In genomic region chr1:41874903-41875411, GRCh38 we compare ENCODE assay signal across 13 cellular contexts. TPM values are rescaled to one million over a fixed set of nuclear protein-coding genes. Genes with fewer than 3 reads are reported as not detected.
DNase-seq lines count a peak whose midpoint lies in the region; ATAC-seq and TF ChIP-seq lines count a peak whose summit lies in the region.
"Had no signal": no experiment of that assay in that cellular context is flagged by ENCODE, and none has a peak within 500 bp of the region (broad histone marks: within the 10 kb centered on the region; RNA-seq: fewer than 3 reads in every experiment).

No MANE protein-coding gene starts in this region.

- H3K4me3 Mint-ChIP-seq in osteocyte (ENCODE audit: unreplicated experiment), result no peak overlapping the region
- H3K4me3 Mint-ChIP-seq: activated CD4-positive, alpha-beta memory T cell treated with anti-CD3 and anti-CD28 coated beads, Interleukin-2, amount 10 ng/mL, durations not matched to agents 7 days and 5 days; activated T-cell treated with anti-CD3 and anti-CD28 coated beads, Interleukin-2, amount 50 U/mL, for 72 hours; nephron progenitor cell had no signal

- in situ Hi-C loops in G401 (cut with HindIII; ENCODE audit: low sequenced_read_pairs), result no loop called here

- H3K36me3 Mint-ChIP-seq in osteocyte (ENCODE audit: unreplicated experiment), result no peaks in the 10 kb centered on the region

- no peak for TF ChIP-seq CTCF in osteocyte (IDR thresholded peaks at IDR 0.05)

- intact Hi-C loops in left cardiac atrium (cut with DNase I), result loop anchor here in 1 of 2 donors (5.0 kb wide), 1 partner anchor 33 kb away; no protein-coding TSS in a partner anchor

- no peaks in the 10 kb centered on the region for H3K27me3 Mint-ChIP-seq in osteocyte (ENCODE audit: unreplicated experiment)
- H3K27me3 Mint-ChIP-seq: activated CD4-positive, alpha-beta memory T cell treated with anti-CD3 and anti-CD28 coated beads, Interleukin-2, amount 10 ng/mL, durations not matched to agents 7 days and 5 days had no signal

- no peaks in the 10 kb centered on the region for H3K9me3 Mint-ChIP-seq in osteocyte (ENCODE audit: unreplicated experiment)
- H3K9me3 Mint-ChIP-seq: activated CD4-positive, alpha-beta memory T cell treated with anti-CD3 and anti-CD28 coated beads, Interleukin-2, amount 10 ng/mL, durations not matched to agents 7 days and 5 days; activated T-cell treated with anti-CD3 and anti-CD28 coated beads, Interleukin-2, amount 50 U/mL, for 72 hours; nephron progenitor cell had no signal

- peak overlapping the region; percentile 15 for H3K27ac Mint-ChIP-seq in osteocyte (ENCODE audit: unreplicated experiment)
- H3K27ac Mint-ChIP-seq: activated CD4-positive, alpha-beta memory T cell treated with anti-CD3 and anti-CD28 coated beads, Interleukin-2, amount 10 ng/mL, durations not matched to agents 7 days and 5 days had no signal

- ATAC-seq in SK-N-SH treated with all-trans-retinoic acid at 6 μM for 48 hours (peak; percentile 56), left cardiac atrium (peak; percentile 66 to 80), GM19328 (IDR thresholded peaks at IDR 0.05; ENCODE audit: unreplicated experiment) (no peak)
- ATAC-seq: activated T-cell treated with anti-CD3 and anti-CD28 coated beads, Interleukin-2, amount 50 U/mL, for 72 hours; PC-3 had no signal

- H3K4me1 Mint-ChIP-seq in osteocyte (ENCODE audit: unreplicated experiment), result peaks cover 11% of the 10 kb centered on the region

- DNase-seq in G401 (ENCODE audit: low spot score), result peak; percentile 76
- no peak for DNase-seq in left cardiac atrium
- DNase-seq in osteocyte (ENCODE audit: extremely low spot score, unreplicated experiment), result no peak
- DNase-seq in NCI-H345 (lab: John Stamatoyannopoulos, UW), result no peak
- DNase-seq in stimulated activated CD4-positive, alpha-beta T cell treated with anti-CD3 and anti-CD28 coated beads, Interleukin-2, amount 100 ng/mL, for 24 hours, result no peak
- DNase-seq in DMS53 treated with DMSO at 0.1 percent for 48 hours (lab: John Stamatoyannopoulos, UW; ENCODE audit: unreplicated experiment), result no peak
- DNase-seq: activated CD4-positive, alpha-beta memory T cell treated with anti-CD3 and anti-CD28 coated beads, Interleukin-2, amount 10 ng/mL, durations not matched to agents 7 days and 5 days; activated T-cell treated with anti-CD3 and anti-CD28 coated beads, Interleukin-2, amount 50 U/mL, for 72 hours; cerebellar nuclear complex; nephron progenitor cell; PC-3 had no signal

TF ChIP-seq in SK-N-SH treated with all-trans-retinoic acid at 6 μM for 48 hours, 23 proteins besides CTCF, POLR2A, EP300 and RAD21:
- TF ChIP-seq, protein P1, sequence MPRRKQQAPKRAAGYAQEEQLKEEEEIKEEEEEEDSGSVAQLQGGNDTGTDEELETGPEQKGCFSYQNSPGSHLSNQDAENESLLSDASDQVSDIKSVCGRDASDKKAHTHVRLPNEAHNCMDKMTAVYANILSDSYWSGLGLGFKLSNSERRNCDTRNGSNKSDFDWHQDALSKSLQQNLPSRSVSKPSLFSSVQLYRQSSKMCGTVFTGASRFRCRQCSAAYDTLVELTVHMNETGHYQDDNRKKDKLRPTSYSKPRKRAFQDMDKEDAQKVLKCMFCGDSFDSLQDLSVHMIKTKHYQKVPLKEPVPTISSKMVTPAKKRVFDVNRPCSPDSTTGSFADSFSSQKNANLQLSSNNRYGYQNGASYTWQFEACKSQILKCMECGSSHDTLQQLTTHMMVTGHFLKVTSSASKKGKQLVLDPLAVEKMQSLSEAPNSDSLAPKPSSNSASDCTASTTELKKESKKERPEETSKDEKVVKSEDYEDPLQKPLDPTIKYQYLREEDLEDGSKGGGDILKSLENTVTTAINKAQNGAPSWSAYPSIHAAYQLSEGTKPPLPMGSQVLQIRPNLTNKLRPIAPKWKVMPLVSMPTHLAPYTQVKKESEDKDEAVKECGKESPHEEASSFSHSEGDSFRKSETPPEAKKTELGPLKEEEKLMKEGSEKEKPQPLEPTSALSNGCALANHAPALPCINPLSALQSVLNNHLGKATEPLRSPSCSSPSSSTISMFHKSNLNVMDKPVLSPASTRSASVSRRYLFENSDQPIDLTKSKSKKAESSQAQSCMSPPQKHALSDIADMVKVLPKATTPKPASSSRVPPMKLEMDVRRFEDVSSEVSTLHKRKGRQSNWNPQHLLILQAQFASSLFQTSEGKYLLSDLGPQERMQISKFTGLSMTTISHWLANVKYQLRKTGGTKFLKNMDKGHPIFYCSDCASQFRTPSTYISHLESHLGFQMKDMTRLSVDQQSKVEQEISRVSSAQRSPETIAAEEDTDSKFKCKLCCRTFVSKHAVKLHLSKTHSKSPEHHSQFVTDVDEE (CRISPR knock-in tag; IDR thresholded peaks at IDR 0.05), result no peak
- TF ChIP-seq ZNF8 (CRISPR knock-in tag; IDR thresholded peaks at IDR 0.05), result no peak
- no peak for TF ChIP-seq BACH2 (CRISPR knock-in tag; IDR thresholded peaks at IDR 0.05; ENCODE audit: borderline replicate concordance)
- TF ChIP-seq TOX (CRISPR knock-in tag; IDR thresholded peaks at IDR 0.05; ENCODE audit: borderline replicate concordance), result no peak
- TF ChIP-seq OSR1 (CRISPR knock-in tag; IDR thresholded peaks at IDR 0.05), result no peak

RNA-seq across cellular contexts. Expression of gene HIVEP3, which starts 43.8 kb away (rescaled TPM):
- total RNA-seq in G401 (2014; rRNA removed; shearing (Covaris generic)), result not detected in 2 replicates
- 1 to 10 TPM; 6.6 to 7.2 TPM for total RNA-seq in left cardiac atrium
- total RNA-seq in osteocyte, result 0.78 and 0.97 TPM in 2 replicates
